Comparison of ENCODE assay signal across 8 cellular contexts in the genomic region with DNA sequence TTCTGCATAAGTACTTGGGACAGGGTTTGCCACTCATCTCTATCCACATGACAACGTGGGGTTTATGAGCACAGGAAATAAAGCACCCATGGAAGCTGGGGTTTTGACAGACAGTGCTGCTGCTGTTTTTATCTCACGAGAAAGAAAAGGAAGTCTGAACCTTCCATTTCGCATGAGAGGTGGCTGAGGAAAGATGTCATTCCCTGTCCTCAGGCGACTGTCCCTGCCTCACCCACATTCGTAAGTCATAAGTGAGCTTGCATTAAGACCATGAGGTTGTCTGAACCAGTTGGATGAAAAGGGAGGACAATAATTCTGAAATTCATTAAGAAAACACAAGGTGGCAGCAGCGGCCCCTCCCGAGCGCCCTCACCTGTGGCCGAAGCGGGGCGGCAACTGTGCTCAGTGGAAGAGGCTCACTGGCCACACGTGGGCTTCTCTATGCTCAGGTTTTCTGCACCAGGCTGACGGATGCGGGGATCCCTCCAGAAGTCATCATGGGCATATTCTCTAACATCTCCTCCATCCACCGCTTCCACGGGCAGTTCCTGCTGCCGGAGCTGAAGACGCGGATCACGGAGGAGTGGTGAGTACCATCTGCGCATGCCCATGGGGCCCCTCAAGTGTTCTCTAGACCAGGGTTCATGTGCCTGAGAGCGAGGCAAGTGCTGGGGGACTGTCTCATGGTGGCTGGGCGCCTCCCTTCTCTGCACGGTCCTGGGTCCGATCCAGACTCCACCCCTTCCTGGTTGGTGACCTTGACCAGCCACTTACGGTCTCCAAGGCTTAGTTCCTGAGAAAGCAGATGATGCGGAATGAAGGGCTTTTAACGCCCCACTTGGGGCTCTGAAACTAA. TPM values are rescaled to one million over a fixed set of nuclear protein-coding genes. Genes with fewer than 3 reads are reported as not detected.
A peak's percentile ranks its signal among the peaks of the same experiment; 100 is the strongest.
DNase-seq lines count a peak whose midpoint lies in the region; ATAC-seq and TF ChIP-seq lines count a peak whose summit lies in the region.

No MANE protein-coding gene starts in this region.

- H3K27ac Mint-ChIP-seq in natural killer cell treated with Interleukin-12 subunit alpha and Interleukin-12 subunit beta and Interleukin-15 and Interleukin-18, amount 100 ng/mL, for 72 hours, result peak overlapping the region in 1 of 2 donors; percentile 29
- peak overlapping the region in 1 of 2 donors; percentile 29 for H3K27ac Mint-ChIP-seq in stimulated activated naive CD8-positive, alpha-beta T cell treated with anti-CD3 and anti-CD28 coated beads, Interleukin-15, amount 100 ng/mL, for 72 hours

- peak overlapping the region; percentile 46 for H3K27ac ChIP-seq in C4-2B

- peak; percentile 48 for ATAC-seq in GM21515 (IDR thresholded peaks at IDR 0.05; ENCODE audit: unreplicated experiment)
- peak; percentile 57 to 67 for ATAC-seq in natural killer cell treated with Interleukin-12 subunit alpha and Interleukin-12 subunit beta and Interleukin-15 and Interleukin-18, amount 100 ng/mL, for 72 hours
- ATAC-seq in stimulated activated naive CD8-positive, alpha-beta T cell treated with anti-CD3 and anti-CD28 coated beads, Interleukin-15, amount 100 ng/mL, for 72 hours, result peak; percentile 93
- no peak for ATAC-seq in HG03139 (IDR thresholded peaks at IDR 0.05; ENCODE audit: unreplicated experiment)

- H3K4me3 Mint-ChIP-seq in natural killer cell treated with Interleukin-12 subunit alpha and Interleukin-12 subunit beta and Interleukin-15 and Interleukin-18, amount 100 ng/mL, for 72 hours, result no peak overlapping the region
- no peak overlapping the region for H3K4me3 Mint-ChIP-seq in stimulated activated naive CD8-positive, alpha-beta T cell treated with anti-CD3 and anti-CD28 coated beads, Interleukin-15, amount 100 ng/mL, for 72 hours

- peak; percentile 41 for DNase-seq in NCI-H748 (lab: John Stamatoyannopoulos, UW; ENCODE audit: unreplicated experiment)
- DNase-seq in activated CD8-positive, alpha-beta memory T cell treated with anti-CD3 and anti-CD28 coated beads for 24 hours, result peak; percentile 84
- DNase-seq in epithelial cell of esophagus (ENCODE audit: low read depth), result peak; percentile 64
- no peak for DNase-seq in natural killer cell treated with Interleukin-12 subunit alpha and Interleukin-12 subunit beta and Interleukin-15 and Interleukin-18, amount 100 ng/mL, for 72 hours (ENCODE audit: low spot score)
- DNase-seq in stimulated activated naive CD8-positive, alpha-beta T cell treated with anti-CD3 and anti-CD28 coated beads, Interleukin-15, amount 100 ng/mL, for 72 hours, result peak; percentile 59

- no peaks in the 10 kb centered on the region for H3K27me3 Mint-ChIP-seq in natural killer cell treated with Interleukin-12 subunit alpha and Interleukin-12 subunit beta and Interleukin-15 and Interleukin-18, amount 100 ng/mL, for 72 hours
- H3K27me3 Mint-ChIP-seq in stimulated activated naive CD8-positive, alpha-beta T cell treated with anti-CD3 and anti-CD28 coated beads, Interleukin-15, amount 100 ng/mL, for 72 hours, result no peaks in the 10 kb centered on the region

- H3K36me3 Mint-ChIP-seq in natural killer cell treated with Interleukin-12 subunit alpha and Interleukin-12 subunit beta and Interleukin-15 and Interleukin-18, amount 100 ng/mL, for 72 hours, result peaks cover 16% of the 10 kb centered on the region

- H3K4me3 ChIP-seq in epithelial cell of esophagus (ENCODE audit: low read length), result no peak overlapping the region

- TF ChIP-seq CTCF in C4-2B (conservative IDR thresholded peaks at IDR 0.05), result peak; percentile 94
- TF ChIP-seq CTCF in epithelial cell of esophagus (IDR thresholded peaks at IDR 0.05; ENCODE audit: insufficient read depth, low read depth, low read length, missing control alignments), result peak; percentile 73

- H3K4me1 Mint-ChIP-seq in natural killer cell treated with Interleukin-12 subunit alpha and Interleukin-12 subunit beta and Interleukin-15 and Interleukin-18, amount 100 ng/mL, for 72 hours (ENCODE audit: low read depth in 2 of 2), result peaks cover 37 to 38% of the 10 kb centered on the region in 2 donors
- H3K4me1 Mint-ChIP-seq in stimulated activated naive CD8-positive, alpha-beta T cell treated with anti-CD3 and anti-CD28 coated beads, Interleukin-15, amount 100 ng/mL, for 72 hours, result peaks cover 58% of the 10 kb centered on the region

- no peaks in the 10 kb centered on the region for H3K9me3 Mint-ChIP-seq in natural killer cell treated with Interleukin-12 subunit alpha and Interleukin-12 subunit beta and Interleukin-15 and Interleukin-18, amount 100 ng/mL, for 72 hours
- peaks cover 0 to 14% of the 10 kb centered on the region in 2 donors for H3K9me3 Mint-ChIP-seq in stimulated activated naive CD8-positive, alpha-beta T cell treated with anti-CD3 and anti-CD28 coated beads, Interleukin-15, amount 100 ng/mL, for 72 hours

RNA-seq across cellular contexts. Expression of a gene that starts 54.7 kb away (rescaled TPM):
- total RNA-seq in natural killer cell treated with Interleukin-12 subunit alpha and Interleukin-12 subunit beta and Interleukin-15 and Interleukin-18, amount 100 ng/mL, for 72 hours, result 1 to 10 TPM in 1 of 2 donors, under 1 TPM in 1; 0.67 to 3.3 TPM

RNA-seq across cellular contexts. Expression of a gene that starts 56.5 kb away (rescaled TPM):
- total RNA-seq in natural killer cell treated with Interleukin-12 subunit alpha and Interleukin-12 subunit beta and Interleukin-15 and Interleukin-18, amount 100 ng/mL, for 72 hours, result 10 to 100 TPM; 42.0 to 43.3 TPM
